ENCODE assay signal across 9 cellular contexts in genomic region chr6:147507162-147508072, GRCh38. TPM values are rescaled to one million over a fixed set of nuclear protein-coding genes. Genes with fewer than 3 reads are reported as not detected.
DNase-seq lines count a peak whose midpoint lies in the region; ATAC-seq and TF ChIP-seq lines count a peak whose summit lies in the region.
"Had no signal": no experiment of that assay in that cellular context is flagged by ENCODE, and none has a peak within 500 bp of the region (broad histone marks: within the 10 kb centered on the region; RNA-seq: fewer than 3 reads in every experiment).

No MANE protein-coding gene starts in this region.

- no peaks in the 10 kb centered on the region for H4K20me1 ChIP-seq in IMR-90 (ENCODE audit: insufficient read depth, low read length)

- TF ChIP-seq POLR2A in IMR-90 (IDR thresholded peaks at IDR 0.05; ENCODE audit: low read depth, low read length) (no peak), gastrocnemius medialis (IDR thresholded peaks at IDR 0.05) (no peak)

- 1% methylated on average over 25 of the region's 57 CpGs; no CpG with 5 or more reads in 1 of the 2 experiments for WGBS in IMR-90 (ENCODE audit: extremely low coverage in 2 of 2, insufficient read length in 1 of 2), 2 experiments

- in situ Hi-C loops in IMR-90 (cut with MboI; ENCODE audit: low sequenced_read_pairs) (loop anchor here (5.0 to 10.0 kb wide), 2 partner anchors 660 to 957 kb away; no protein-coding TSS in a partner anchor), gastrocnemius medialis (cut with MboI; ENCODE audit: low sequenced_read_pairs in 4 of 4) (loop anchor here in 3 of 4 donors (10.0 to 25.0 kb wide), 3 partner anchors 655 to 955 kb away; no protein-coding TSS in a partner anchor)

- H3K4me1 ChIP-seq in IMR-90 (ENCODE audit: control insufficient read depth, insufficient read depth, low read length) (peaks cover 3% of the 10 kb centered on the region; the same call in 1 of the 2 replicates), right atrium auricular region (peaks cover 0 to 19% of the 10 kb centered on the region in 2 donors), gastrocnemius medialis (peaks cover 8 to 20% of the 10 kb centered on the region in 2 donors)

- H3K14ac ChIP-seq in IMR-90 (replicated peaks; ENCODE audit: low read depth, low read length), result no peak overlapping the region

- no peak overlapping the region for H3K23ac ChIP-seq in IMR-90 (ENCODE audit: low read depth, low read length)

- no peak for TF ChIP-seq CTCF in IMR-90 (conservative IDR thresholded peaks at IDR 0.05; ENCODE audit: low read depth, low read length)
- TF ChIP-seq CTCF in right atrium auricular region (IDR thresholded peaks at IDR 0.05), result no peak
- no peak for TF ChIP-seq CTCF in gastrocnemius medialis (IDR thresholded peaks at IDR 0.05 in 4 of 5, conservative IDR thresholded peaks at IDR 0.05 in 1 of 5)

- H2BK20ac ChIP-seq in IMR-90 (ENCODE audit: low read depth, low read length), result no peak overlapping the region

- H2AK5ac ChIP-seq in IMR-90 (ENCODE audit: low read depth, low read length), result 0 out of 2 replicates have a peak overlapping the region, but pooled peaks have one; percentile 1

- H3K9ac ChIP-seq in IMR-90 (ENCODE audit: low read depth, low read length), result peak overlapping the region; percentile 62

- no peak overlapping the region; the same call in 1 of the 2 replicates for H3K4ac ChIP-seq in IMR-90 (ENCODE audit: low read depth, low read length)

- no peak overlapping the region; the same call in 1 of the 2 replicates for H3K18ac ChIP-seq in IMR-90 (ENCODE audit: low read depth, low read length)

- H3K9me1 ChIP-seq in IMR-90 (ENCODE audit: insufficient read depth, low read length), result no peaks in the 10 kb centered on the region

- POLR2A ChIA-PET in IMR-90 (lab: Charles Lee; ENCODE audit: unreplicated experiment), result no interaction called here

- no peak overlapping the region; the same call in 1 of the 2 replicates for H2BK120ac ChIP-seq in IMR-90 (ENCODE audit: low read depth, low read length)

- no peak for TF ChIP-seq RAD21 in IMR-90 (IDR thresholded peaks at IDR 0.05; ENCODE audit: low read length)

- intact Hi-C loops in IMR-90 (cut with micrococcal nuclease), result loop anchor here (2.0 to 10.0 kb wide), 5 partner anchors 245 to 957 kb away; no protein-coding TSS in a partner anchor
- intact Hi-C loops in gastrocnemius medialis (cut with DNase I; ENCODE audit: low total_unique reads), result loop anchor here (2.0 to 5.0 kb wide), 2 partner anchors 143 to 960 kb away; no protein-coding TSS in a partner anchor

- 0 out of 2 replicates have a peak overlapping the region, but pooled peaks have one; percentile 12 for H4K91ac ChIP-seq in IMR-90 (ENCODE audit: insufficient read depth, low read depth, low read length)

- H2AFZ ChIP-seq in IMR-90 (replicated peaks; ENCODE audit: low read length, poor library complexity), result peak overlapping the region; percentile 91

- no peak overlapping the region for H3K56ac ChIP-seq in IMR-90 (ENCODE audit: extremely low read depth, insufficient read depth, low read length)

- no peak overlapping the region for H4K8ac ChIP-seq in IMR-90 (ENCODE audit: low read depth in 2 of 2, low read length in 2 of 2)

- dilution Hi-C loops in IMR-90 (cut with HindIII; ENCODE audit: low sequenced_read_pairs, unreplicated experiment), result no loop called here

- no peak overlapping the region for H4K5ac ChIP-seq in IMR-90 (ENCODE audit: low read depth, low read length)

- no peaks in the 10 kb centered on the region for H3K79me1 ChIP-seq in IMR-90 (ENCODE audit: low read depth in 1 of 2, low read length in 2 of 2)

- H3K36me3 ChIP-seq in IMR-90 (ENCODE audit: control insufficient read depth, insufficient read depth, low read length), result no peaks in the 10 kb centered on the region
- H3K36me3 ChIP-seq in right atrium auricular region, result no peaks in the 10 kb centered on the region
- no peaks in the 10 kb centered on the region for H3K36me3 ChIP-seq in gastrocnemius medialis

- ATAC-seq in IMR-90 (ENCODE audit: low read depth) (peak; percentile 5), gastrocnemius medialis (no peak), GM21381 (IDR thresholded peaks at IDR 0.05; ENCODE audit: unreplicated experiment) (no peak)

- no peak overlapping the region; the same call in 1 of the 2 replicates for H3K27ac ChIP-seq in IMR-90 (ENCODE audit: insufficient read depth, low read length)
- peak overlapping the region; percentile 67 to 77 for H3K27ac ChIP-seq in right atrium auricular region
- H3K27ac ChIP-seq in gastrocnemius medialis, result no peak overlapping the region

- BruUV-seq in IMR-90 (replicated peaks; lab: Mats Ljungman, UMichigan), result no TSS peak

- peak overlapping the region; percentile 91 for H3K4me2 ChIP-seq in IMR-90 (ENCODE audit: low read depth, low read length)

- no peaks in the 10 kb centered on the region for H3K9me3 ChIP-seq in IMR-90 (ENCODE audit: control insufficient read depth, insufficient read depth, low read length)
- H3K9me3 ChIP-seq in right atrium auricular region, result no peaks in the 10 kb centered on the region
- no peaks in the 10 kb centered on the region for H3K9me3 ChIP-seq in gastrocnemius medialis

- H2BK5ac ChIP-seq in IMR-90 (ENCODE audit: low read depth, low read length, poor library complexity, severe bottlenecking), result no peak overlapping the region

- CTCF ChIA-PET in IMR-90 (lab: Yijun Ruan, JAX), result interaction anchor here (0.7 to 3.0 kb wide), 10 partner anchors 9 to 669 kb away, joined by 3 to 30 read pairs (median 4); no protein-coding TSS in a partner anchor

- H2BK15ac ChIP-seq in IMR-90 (ENCODE audit: low read depth, low read length), result no peak overlapping the region

- H2AK9ac ChIP-seq in IMR-90 (replicated peaks; ENCODE audit: low read depth, low read length, poor library complexity), result no peak overlapping the region

- H3K27me3 ChIP-seq in IMR-90 (ENCODE audit: control insufficient read depth, insufficient read depth, low read length), result peaks cover 6% of the 10 kb centered on the region; the same call in 1 of the 2 replicates
- no peaks in the 10 kb centered on the region for H3K27me3 ChIP-seq in right atrium auricular region
- H3K27me3 ChIP-seq in gastrocnemius medialis, result peaks cover 23 to 46% (median 37%) of the 10 kb centered on the region in 3 donors

- DNase-seq in IMR-90 (no peak), right atrium auricular region (ENCODE audit: low spot score) (no peak), gastrocnemius medialis (no peak), NCI-H2029 treated with DMSO at 0.1 percent for 48 hours (lab: John Stamatoyannopoulos, UW) (no peak), hippocampal formation (lab: John Stamatoyannopoulos, UW) (no peak)
- DNase-seq in activated naive CD4-positive, alpha-beta T cell treated with anti-CD3 and anti-CD28 coated beads, Interleukin-2, amount 50 U/mL, for 16 hours, result peak; percentile 10

- H3K4me3 ChIP-seq in GM08714 (ENCODE audit: low read length) (peak overlapping the region; percentile 72), IMR-90 (ENCODE audit: insufficient read depth, low read depth, low read length) (peak overlapping the region; percentile 68), right atrium auricular region (peak overlapping the region; percentile 57 to 75), gastrocnemius medialis (peak overlapping the region; percentile 57 to 69 (median 60))

TF ChIP-seq in IMR-90, 13 proteins besides CTCF, POLR2A, EP300 and RAD21:
- TF ChIP-seq FOS (IDR thresholded peaks at IDR 0.05; ENCODE audit: low read depth, low read length), result no peak
- no peak for TF ChIP-seq NFE2L2 (IDR thresholded peaks at IDR 0.05; ENCODE audit: low read depth, low read length)
- TF ChIP-seq SMC3 (IDR thresholded peaks at IDR 0.05; ENCODE audit: low read depth, low read length), result no peak
- TF ChIP-seq USF2 (IDR thresholded peaks at IDR 0.05; ENCODE audit: low read depth, low read length), result no peak
- TF ChIP-seq CEBPB (IDR thresholded peaks at IDR 0.05; ENCODE audit: low read depth, low read length), result no peak
- no peak for TF ChIP-seq MXI1 (IDR thresholded peaks at IDR 0.05; ENCODE audit: borderline replicate concordance, low read depth, low read length)
TF ChIP-seq in IMR-90: peak in this region for 0.

RNA-seq across cellular contexts. Expression of gene SAMD5, which starts 1.1 kb away (rescaled TPM):
- total RNA-seq in IMR-90 (2012; rRNA removed), result 1.6 and 2.2 TPM in 2 replicates
- 0.69 and 1.0 TPM in 2 replicates for polyA plus RNA-seq in IMR-90 (2012; rRNA removed)
- 0.12 and 0.15 TPM in 2 replicates for polyA plus RNA-seq in IMR-90 (2012; cell fraction: cytosol; rRNA removed)
- polyA plus RNA-seq in IMR-90 (2012; cell fraction: nucleus; rRNA removed; ENCODE audit: low replicate concordance), result 0.17 and 0.94 TPM in 2 replicates
- total RNA-seq in right atrium auricular region, result 1 to 10 TPM; 1.1 to 1.4 TPM
- total RNA-seq in gastrocnemius medialis, result under 1 TPM in 3 of 4 donors, not detected in 1; 0.07 to 0.36 (median 0.07) TPM
- total RNA-seq: T-helper 2 cell treated with Interferon-gamma antibody and Interleukin-4, amounts not matched to agents 100 ng/mL and 5 ng/mL, for 36 hours had no signal

Comparison
In these comparisons a context has a peak if more than half of its experiments do, and no peak if none do; other contexts are left out.
1. H3K27ac ChIP-seq: peak in right atrium auricular region (2 of 2); none in IMR-90 (single experiment) and gastrocnemius medialis (0 of 4).
2. Peak in every context shown above with its lines, with median percentiles within 50 percentile points of each other: H3K4me3 ChIP-seq.